2 cellular contexts compared by ENCODE assay signal in the genomic region with DNA sequence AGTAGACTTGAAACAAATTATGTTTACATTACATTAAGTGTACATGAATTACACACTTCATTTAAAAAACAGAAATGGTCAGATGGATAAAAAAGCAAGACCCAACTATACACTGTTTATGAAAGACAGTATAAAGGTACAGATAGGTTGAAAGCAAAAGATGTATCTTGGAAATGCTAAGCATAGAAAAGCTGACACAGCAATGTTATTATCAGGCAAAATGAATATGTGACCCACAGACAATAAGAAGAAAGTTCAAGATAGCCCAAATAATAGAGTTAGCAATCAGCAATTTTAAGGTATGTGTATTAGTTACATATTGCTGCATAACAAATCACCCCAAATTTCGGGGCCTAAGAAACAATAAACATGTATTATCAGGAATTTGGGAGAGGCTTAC.
A peak's percentile ranks its signal among the peaks of the same experiment; 100 is the strongest.
TF ChIP-seq lines count a peak whose summit lies in the region.

No MANE protein-coding gene starts in this region.

TF ChIP-seq in HepG2, 621 proteins besides CTCF, POLR2A, EP300 and RAD21:
- no peak for TF ChIP-seq MBD4 (IDR thresholded peaks at IDR 0.05; ENCODE audit: borderline replicate concordance, low read length)
- no peak for TF ChIP-seq ZNF766 (CRISPR knock-in tag; IDR thresholded peaks at IDR 0.05; ENCODE audit: borderline replicate concordance)
- TF ChIP-seq MAFK (conservative IDR thresholded peaks at IDR 0.05 in 1 of 2, IDR thresholded peaks at IDR 0.05 in 1 of 2; ENCODE audit: low read length in 2 of 2): peak; percentile 96 to 98
- peak; percentile 95 for TF ChIP-seq MAFF (IDR thresholded peaks at IDR 0.05; ENCODE audit: low read depth, low read length)

TF ChIP-seq in K562, 482 proteins besides CTCF, POLR2A, EP300 and RAD21 (continued from another document):
- TF ChIP-seq MAFF (IDR thresholded peaks at IDR 0.05; ENCODE audit: low read length): peak; percentile 54
- peak; percentile 41; the same call in 1 of the 2 replicates for TF ChIP-seq MAFG (tag; conservative IDR thresholded peaks at IDR 0.05)
- TF ChIP-seq PML (IDR thresholded peaks at IDR 0.05; ENCODE audit: low read length): no peak
- TF ChIP-seq ZNF282 (CRISPR knock-in tag; IDR thresholded peaks at IDR 0.05): no peak
- peak; percentile 52 for TF ChIP-seq MAFK (IDR thresholded peaks at IDR 0.05; ENCODE audit: low read length)
